In genomic region chr7:123367508-123368122, GRCh38 we compare ENCODE assay signal across 8 cellular contexts.
DNase-seq lines count a peak whose midpoint lies in the region; ATAC-seq and TF ChIP-seq lines count a peak whose summit lies in the region.

No MANE protein-coding gene starts in this region.

- H3K4me3 ChIP-seq in retinal pigment epithelial cell (ENCODE audit: low read length) = no peak overlapping the region

- intact Hi-C loops in CD14-positive monocyte (cut with micrococcal nuclease) = no loop called here

- TF ChIP-seq CTCF in CD14-positive monocyte (IDR thresholded peaks at IDR 0.05) = peak; percentile 48
- peak; percentile 79 for TF ChIP-seq CTCF in endothelial cell (IDR thresholded peaks at IDR 0.05; ENCODE audit: unreplicated experiment)
- TF ChIP-seq CTCF in retinal pigment epithelial cell (conservative IDR thresholded peaks at IDR 0.05; ENCODE audit: low read depth, low read length) = peak; percentile 72

- H3K9me3 Mint-ChIP-seq in CD14-positive monocyte (no peaks in the 10 kb centered on the region), endothelial cell (ENCODE audit: unreplicated experiment) (no peaks in the 10 kb centered on the region)
- H3K9me3 Mint-ChIP-seq in activated T-cell treated with anti-CD3 and anti-CD28 coated beads, Interleukin-2, amount 50 U/mL, for 24 hours = no peaks in the 10 kb centered on the region
- H3K9me3 Mint-ChIP-seq in effector memory CD8-positive, alpha-beta T cell = peaks cover 6 to 10% of the 10 kb centered on the region in 2 donors

- no peak overlapping the region for H3K4me3 Mint-ChIP-seq in CD14-positive monocyte
- no peak overlapping the region for H3K4me3 Mint-ChIP-seq in endothelial cell (ENCODE audit: unreplicated experiment)
- H3K4me3 Mint-ChIP-seq in activated T-cell treated with anti-CD3 and anti-CD28 coated beads, Interleukin-2, amount 50 U/mL, for 24 hours = no peak overlapping the region
- H3K4me3 Mint-ChIP-seq in effector memory CD8-positive, alpha-beta T cell = no peak overlapping the region

- no peak for DNase-seq in CD14-positive monocyte (ENCODE audit: low spot score)
- DNase-seq in NCI-H69 (lab: John Stamatoyannopoulos, UW) = peak; percentile 69
- peak; percentile 40 for DNase-seq in endothelial cell (ENCODE audit: low spot score)
- no peak for DNase-seq in retinal pigment epithelial cell (ENCODE audit: low read depth)
- no peak for DNase-seq in activated T-cell treated with anti-CD3 and anti-CD28 coated beads, Interleukin-2, amount 50 U/mL, for 24 hours
- DNase-seq in effector memory CD8-positive, alpha-beta T cell = no peak

- no peaks in the 10 kb centered on the region for H3K27me3 Mint-ChIP-seq in CD14-positive monocyte (ENCODE audit: low read depth in 3 of 3)
- H3K27me3 Mint-ChIP-seq in endothelial cell (ENCODE audit: unreplicated experiment) = no peaks in the 10 kb centered on the region
- no peaks in the 10 kb centered on the region for H3K27me3 Mint-ChIP-seq in activated T-cell treated with anti-CD3 and anti-CD28 coated beads, Interleukin-2, amount 50 U/mL, for 24 hours
- no peaks in the 10 kb centered on the region for H3K27me3 Mint-ChIP-seq in effector memory CD8-positive, alpha-beta T cell

- no peaks in the 10 kb centered on the region for H3K36me3 Mint-ChIP-seq in CD14-positive monocyte
- H3K36me3 Mint-ChIP-seq in endothelial cell (ENCODE audit: low read depth, unreplicated experiment) = no peaks in the 10 kb centered on the region
- no peaks in the 10 kb centered on the region for H3K36me3 Mint-ChIP-seq in activated T-cell treated with anti-CD3 and anti-CD28 coated beads, Interleukin-2, amount 50 U/mL, for 24 hours (ENCODE audit: low read depth)
- no peaks in the 10 kb centered on the region for H3K36me3 Mint-ChIP-seq in effector memory CD8-positive, alpha-beta T cell (ENCODE audit: insufficient read depth)

- ATAC-seq in GM18868 (IDR thresholded peaks at IDR 0.05; ENCODE audit: unreplicated experiment) = peak; percentile 96
- ATAC-seq in HG03025 (IDR thresholded peaks at IDR 0.05; ENCODE audit: low FRiP score, unreplicated experiment) = peak; percentile 74
- ATAC-seq in effector memory CD8-positive, alpha-beta T cell (replicated peaks) = no peak

- H3K27ac Mint-ChIP-seq in CD14-positive monocyte = no peak overlapping the region
- no peak overlapping the region for H3K27ac Mint-ChIP-seq in endothelial cell (ENCODE audit: unreplicated experiment)
- no peak overlapping the region for H3K27ac Mint-ChIP-seq in activated T-cell treated with anti-CD3 and anti-CD28 coated beads, Interleukin-2, amount 50 U/mL, for 24 hours
- no peak overlapping the region for H3K27ac Mint-ChIP-seq in effector memory CD8-positive, alpha-beta T cell

- H3K4me1 Mint-ChIP-seq in CD14-positive monocyte (no peaks in the 10 kb centered on the region), endothelial cell (ENCODE audit: unreplicated experiment) (no peaks in the 10 kb centered on the region)
- no peaks in the 10 kb centered on the region for H3K4me1 Mint-ChIP-seq in activated T-cell treated with anti-CD3 and anti-CD28 coated beads, Interleukin-2, amount 50 U/mL, for 24 hours (ENCODE audit: low read depth)
- no peaks in the 10 kb centered on the region for H3K4me1 Mint-ChIP-seq in effector memory CD8-positive, alpha-beta T cell (ENCODE audit: low read depth in 2 of 2)

Comparison
In these comparisons a context has a peak if more than half of its experiments do, and no peak if none do; other contexts are left out.
1. DNase-seq: peak in NCI-H69 (single experiment) and endothelial cell (single experiment); none in CD14-positive monocyte (single experiment), retinal pigment epithelial cell (single experiment), activated T-cell treated with anti-CD3 and anti-CD28 coated beads, Interleukin-2, amount 50 U/mL, for 24 hours (single experiment) and effector memory CD8-positive, alpha-beta T cell (0 of 3).
2. Peak in every context shown above with its lines, with median percentiles within 50 percentile points of each other: CTCF ChIP-seq.